Comparison of ENCODE assay signal across 16 cellular contexts in the genomic region with DNA sequence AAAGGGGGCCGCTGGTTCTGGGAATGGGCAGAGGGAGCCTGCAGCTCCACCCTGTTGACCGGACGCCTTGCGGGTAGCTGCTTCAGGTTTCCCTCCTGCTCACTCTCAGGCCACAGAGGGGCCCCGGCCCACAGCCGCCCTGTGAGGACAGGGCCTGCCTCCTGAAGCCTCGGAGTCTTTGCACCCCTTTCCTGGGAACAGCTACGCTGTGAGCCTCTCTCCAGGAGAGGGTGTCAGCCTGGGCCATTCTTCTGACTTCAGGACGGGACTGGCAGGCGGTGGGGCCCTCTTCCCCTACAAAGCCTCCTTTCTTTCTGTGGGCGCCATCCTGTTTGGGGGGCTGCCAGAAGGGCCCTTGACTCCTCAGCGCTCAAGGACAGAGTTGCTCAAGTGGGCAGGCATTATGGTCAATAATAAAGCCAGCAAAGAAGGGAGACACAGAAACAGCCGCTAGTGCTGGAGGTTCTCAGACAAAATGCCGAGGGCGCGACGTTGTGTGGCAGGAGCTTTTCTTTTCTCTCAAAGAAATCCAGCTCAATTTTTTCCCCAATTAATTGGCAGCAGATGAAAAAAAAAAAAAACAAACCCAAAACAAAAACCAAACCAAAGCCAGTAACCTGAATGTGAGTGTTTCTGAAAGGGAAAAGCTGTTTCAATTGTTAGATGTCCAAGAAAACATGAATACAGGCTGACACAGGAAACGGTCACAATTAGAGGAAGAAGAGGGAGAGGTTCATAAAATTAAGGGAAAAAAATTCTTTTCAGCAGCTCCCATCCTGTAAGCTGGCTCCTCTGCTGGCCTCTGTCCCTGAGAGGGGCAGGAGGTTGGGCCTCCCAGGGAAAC.
DNase-seq lines count a peak whose midpoint lies in the region; ATAC-seq and TF ChIP-seq lines count a peak whose summit lies in the region.
"Had no signal": no experiment of that assay in that cellular context is flagged by ENCODE, and none has a peak within 500 bp of the region (broad histone marks: within the 10 kb centered on the region; RNA-seq: fewer than 3 reads in every experiment).

No MANE protein-coding gene starts in this region.

- H3K27me3 Mint-ChIP-seq in T-helper 2 cell treated with Interferon-gamma antibody and Interleukin-4, amounts not matched to agents 5 μg/mL and 100 μg/mL, for 36 hours (ENCODE audit: low read depth), result no peaks in the 10 kb centered on the region
- H3K27me3 Mint-ChIP-seq: activated naive CD4-positive, alpha-beta T cell treated with anti-CD3 and anti-CD28 coated beads, Interleukin-2, amount 50 U/mL, for 24 hours; dendritic cell treated with granulocyte-macrophage colony-stimulating factor and Interleukin-4, amounts not matched to agents 40 ng/mL and 50 ng/mL, for 4 days; stimulated activated naive B cell treated with anti-CD40 and anti-IgM and Interleukin-4, amounts not matched to agents 10 μg/mL and 1 μg/mL and 100 μg/mL, for 72 hours had no signal

- H3K27ac Mint-ChIP-seq in T-helper 2 cell treated with Interferon-gamma antibody and Interleukin-4, amounts not matched to agents 5 μg/mL and 100 μg/mL, for 36 hours, result no peak overlapping the region
- H3K27ac Mint-ChIP-seq: activated CD8-positive, alpha-beta T cell treated with anti-CD3 and anti-CD28 coated beads, Interleukin-2, amount 10 ng/mL, durations not matched to agents 7 days and 5 days; activated naive CD4-positive, alpha-beta T cell treated with anti-CD3 and anti-CD28 coated beads, Interleukin-2, amount 50 U/mL, for 24 hours; CD4-positive, alpha-beta T cell; dendritic cell treated with granulocyte-macrophage colony-stimulating factor and Interleukin-4, amounts not matched to agents 40 ng/mL and 50 ng/mL, for 4 days; stimulated activated naive B cell treated with anti-CD40 and anti-IgM and Interleukin-4, amounts not matched to agents 10 μg/mL and 1 μg/mL and 100 μg/mL, for 72 hours had no signal

- no peaks in the 10 kb centered on the region for H3K9me3 Mint-ChIP-seq in T-helper 2 cell treated with Interferon-gamma antibody and Interleukin-4, amounts not matched to agents 5 μg/mL and 100 μg/mL, for 36 hours
- H3K9me3 Mint-ChIP-seq: activated naive CD4-positive, alpha-beta T cell treated with anti-CD3 and anti-CD28 coated beads, Interleukin-2, amount 50 U/mL, for 24 hours; CD4-positive, alpha-beta T cell; dendritic cell treated with granulocyte-macrophage colony-stimulating factor and Interleukin-4, amounts not matched to agents 40 ng/mL and 50 ng/mL, for 4 days; stimulated activated naive B cell treated with anti-CD40 and anti-IgM and Interleukin-4, amounts not matched to agents 10 μg/mL and 1 μg/mL and 100 μg/mL, for 72 hours had no signal

- H3K36me3 Mint-ChIP-seq in T-helper 2 cell treated with Interferon-gamma antibody and Interleukin-4, amounts not matched to agents 5 μg/mL and 100 μg/mL, for 36 hours (ENCODE audit: low read depth), result no peaks in the 10 kb centered on the region
- H3K36me3 Mint-ChIP-seq: activated naive CD4-positive, alpha-beta T cell treated with anti-CD3 and anti-CD28 coated beads, Interleukin-2, amount 50 U/mL, for 24 hours; stimulated activated naive B cell treated with anti-CD40 and anti-IgM and Interleukin-4, amounts not matched to agents 10 μg/mL and 1 μg/mL and 100 μg/mL, for 72 hours had no signal

- DNase-seq in fibroblast of pulmonary artery (ENCODE audit: low read depth), result peak; percentile 73
- peak; percentile 59 for DNase-seq in midbrain (lab: John Stamatoyannopoulos, UW)
- peak in 33 of 49 donors; percentile 16 to 84 (median 46) for DNase-seq in substantia nigra (lab: John Stamatoyannopoulos, UW)
- no peak for DNase-seq in AG08395 (ENCODE audit: low spot score)
- no peak for DNase-seq in T-helper 2 cell treated with Interferon-gamma antibody and Interleukin-4, amounts not matched to agents 5 μg/mL and 100 μg/mL, for 36 hours (ENCODE audit: low spot score)
- no peak for DNase-seq in KBM-7
- DNase-seq: activated CD8-positive, alpha-beta T cell treated with anti-CD3 and anti-CD28 coated beads, Interleukin-2, amount 10 ng/mL, durations not matched to agents 7 days and 5 days; CD4-positive, alpha-beta T cell; foreskin melanocyte; NCI-H524; stimulated activated CD4-positive, alpha-beta T cell treated with anti-CD3 and anti-CD28 coated beads, Interleukin-4, amount 100 ng/mL, for 24 hours; stimulated activated naive B cell treated with anti-CD40 and anti-IgM and Interleukin-4, amounts not matched to agents 10 μg/mL and 1 μg/mL and 100 μg/mL, for 72 hours had no signal

- no peak overlapping the region for H3K4me3 ChIP-seq in fibroblast of pulmonary artery (replicated peaks; ENCODE audit: low read depth, low read length)

- peaks cover 2% of the 10 kb centered on the region for H3K4me1 Mint-ChIP-seq in T-helper 2 cell treated with Interferon-gamma antibody and Interleukin-4, amounts not matched to agents 5 μg/mL and 100 μg/mL, for 36 hours (ENCODE audit: low read depth)
- H3K4me1 Mint-ChIP-seq: activated naive CD4-positive, alpha-beta T cell treated with anti-CD3 and anti-CD28 coated beads, Interleukin-2, amount 50 U/mL, for 24 hours had no signal

- in situ Hi-C loops in KBM-7 (cut with MboI; ENCODE audit: low pct_unique_long_range_greater_than_20kb, low sequenced_read_pairs), result loop anchor here (25.0 kb wide), 1 partner anchor 421 kb away; no protein-coding TSS in a partner anchor

- no peak for ATAC-seq in HG03565 (IDR thresholded peaks at IDR 0.05; ENCODE audit: unreplicated experiment)
- ATAC-seq: activated CD8-positive, alpha-beta T cell treated with anti-CD3 and anti-CD28 coated beads, Interleukin-2, amount 10 ng/mL, durations not matched to agents 7 days and 5 days; stimulated activated naive B cell treated with anti-CD40 and anti-IgM and Interleukin-4, amounts not matched to agents 10 μg/mL and 1 μg/mL and 100 μg/mL, for 72 hours had no signal

- TF ChIP-seq CTCF in fibroblast of pulmonary artery (IDR thresholded peaks at IDR 0.05; ENCODE audit: low read length, missing control alignments), result no peak

- H3K27ac ChIP-seq in angular gyrus (ENCODE audit: low read depth, low read length) (peak overlapping the region; percentile 3), substantia nigra (ENCODE audit: low read depth, low read length, poor library complexity, severe bottlenecking) (peak overlapping the region; percentile 60)

- H3K4me3 Mint-ChIP-seq in T-helper 2 cell treated with Interferon-gamma antibody and Interleukin-4, amounts not matched to agents 5 μg/mL and 100 μg/mL, for 36 hours, result no peak overlapping the region
- H3K4me3 Mint-ChIP-seq: activated CD8-positive, alpha-beta T cell treated with anti-CD3 and anti-CD28 coated beads, Interleukin-2, amount 10 ng/mL, durations not matched to agents 7 days and 5 days; activated naive CD4-positive, alpha-beta T cell treated with anti-CD3 and anti-CD28 coated beads, Interleukin-2, amount 50 U/mL, for 24 hours; CD4-positive, alpha-beta T cell; dendritic cell treated with granulocyte-macrophage colony-stimulating factor and Interleukin-4, amounts not matched to agents 40 ng/mL and 50 ng/mL, for 4 days; stimulated activated naive B cell treated with anti-CD40 and anti-IgM and Interleukin-4, amounts not matched to agents 10 μg/mL and 1 μg/mL and 100 μg/mL, for 72 hours had no signal

Comparison
In these comparisons a context has a peak if more than half of its experiments do, and no peak if none do; other contexts are left out.
1. DNase-seq: peak in fibroblast of pulmonary artery (single experiment), midbrain (single experiment) and substantia nigra (33 of 49); none in AG08395 (single experiment), T-helper 2 cell treated with Interferon-gamma antibody and Interleukin-4, amounts not matched to agents 5 μg/mL and 100 μg/mL, for 36 hours (single experiment) and KBM-7 (single experiment).